In the genomic region with DNA sequence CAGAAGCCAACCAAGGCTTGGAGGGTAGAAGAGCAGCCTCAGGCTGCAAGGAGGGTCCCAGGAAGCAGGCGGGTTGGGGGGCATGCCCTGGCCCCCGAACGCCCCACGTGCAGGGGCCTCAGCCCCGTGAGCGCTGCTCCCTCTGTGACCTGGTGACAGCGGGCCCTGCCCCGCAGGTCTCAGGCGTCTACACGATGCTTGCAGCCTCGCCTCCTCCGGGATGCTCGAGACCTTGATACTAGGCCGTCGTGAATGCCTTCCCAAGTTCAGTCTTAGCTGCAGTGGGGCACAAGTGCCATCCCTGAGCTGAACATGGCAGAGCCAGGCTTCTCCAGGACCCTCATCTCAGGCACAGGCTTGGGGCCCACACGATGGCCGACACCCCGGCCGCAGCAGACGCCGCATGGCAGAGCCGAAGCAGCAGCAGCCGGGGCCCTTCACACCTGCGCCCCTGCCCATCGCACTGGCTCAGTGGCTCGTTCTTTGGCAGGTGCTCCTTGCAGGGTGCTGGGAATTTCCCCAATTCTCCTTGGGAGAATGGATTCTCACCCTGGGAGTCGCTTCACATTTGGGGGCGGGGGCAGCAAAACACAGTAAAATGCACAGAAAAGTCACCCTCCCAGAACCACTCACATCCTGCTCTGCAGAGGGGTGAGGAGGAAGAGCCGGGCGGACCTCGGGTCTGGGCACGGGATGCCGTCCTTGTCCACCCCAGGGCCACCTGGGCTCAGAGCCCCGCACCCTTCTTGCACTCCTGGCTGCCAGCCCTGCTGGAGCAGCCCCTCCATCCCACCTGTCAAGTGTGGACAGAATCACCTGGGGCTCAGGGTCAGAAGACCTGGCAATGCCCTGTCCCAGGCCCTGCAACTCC, we compare ENCODE assay signal across 22 cellular contexts.
DNase-seq lines count a peak whose midpoint lies in the region; ATAC-seq and TF ChIP-seq lines count a peak whose summit lies in the region.
"Had no signal": no experiment of that assay in that cellular context is flagged by ENCODE, and none has a peak within 500 bp of the region (broad histone marks: within the 10 kb centered on the region; RNA-seq: fewer than 3 reads in every experiment).

No MANE protein-coding gene starts in this region.

- H3K4me1 ChIP-seq in Peyer's patch (peaks cover 0 to 5% (median 0%) of the 10 kb centered on the region in 4 donors), prostate gland (replicated peaks) (peaks cover 6% of the 10 kb centered on the region)
- H3K4me1 ChIP-seq: adrenal gland, SJSA1 had no signal

- no peak overlapping the region for H3K27ac Mint-ChIP-seq in CD14-positive monocyte
- H3K27ac Mint-ChIP-seq: activated B cell treated with CpG ODN at 0.5 μM for 24 hours; activated CD8-positive, alpha-beta T cell treated with anti-CD3 and anti-CD28 coated beads for 36 hours; T-helper 17 cell had no signal

- WGBS in prostate gland = 93% methylated on average over 26 of the region's 34 CpGs

- H3K27me3 ChIP-seq in Peyer's patch (no peaks in the 10 kb centered on the region), prostate gland (replicated peaks; ENCODE audit: insufficient read depth) (no peaks in the 10 kb centered on the region)
- H3K27me3 ChIP-seq: adrenal gland, cardiac muscle cell, esophagus muscularis mucosa, gastroesophageal sphincter, MG63, pancreas, SJSA1 had no signal

- H3K27ac ChIP-seq in Peyer's patch = no peak overlapping the region
- no peak overlapping the region for H3K27ac ChIP-seq in prostate gland
- H3K27ac ChIP-seq: adrenal gland, cardiac muscle cell, esophagus muscularis mucosa, gastroesophageal sphincter, HL-60, pancreas, SJSA1 had no signal

- H3K36me3 ChIP-seq in Peyer's patch (no peaks in the 10 kb centered on the region), prostate gland (no peaks in the 10 kb centered on the region)
- H3K36me3 ChIP-seq: adrenal gland, cardiac muscle cell, esophagus muscularis mucosa, gastroesophageal sphincter, MG63, pancreas, SJSA1 had no signal

- peaks cover 3 to 6% (median 6%) of the 10 kb centered on the region in 3 donors for H3K27me3 Mint-ChIP-seq in CD14-positive monocyte (ENCODE audit: low read depth in 3 of 3)
- H3K27me3 Mint-ChIP-seq: activated CD8-positive, alpha-beta T cell treated with anti-CD3 and anti-CD28 coated beads for 36 hours had no signal

- H3K4me3 ChIP-seq in Peyer's patch (no peak overlapping the region), prostate gland (no peak overlapping the region)
- H3K4me3 ChIP-seq: adrenal gland, cardiac muscle cell, esophagus muscularis mucosa, gastroesophageal sphincter, MG63, pancreas, SJSA1, smooth muscle cell had no signal

- TF ChIP-seq CTCF in CD14-positive monocyte (IDR thresholded peaks at IDR 0.05) = no peak
- TF ChIP-seq CTCF in Peyer's patch (IDR thresholded peaks at IDR 0.05) = no peak
- TF ChIP-seq CTCF in prostate gland (IDR thresholded peaks at IDR 0.05) = no peak

- H3K9me3 ChIP-seq in Peyer's patch (no peaks in the 10 kb centered on the region), prostate gland (no peaks in the 10 kb centered on the region)
- H3K9me3 ChIP-seq: adrenal gland, esophagus muscularis mucosa, gastroesophageal sphincter, MG63, pancreas had no signal

- TF ChIP-seq POLR2A in Peyer's patch (IDR thresholded peaks at IDR 0.05) = no peak
- TF ChIP-seq POLR2A in prostate gland (IDR thresholded peaks at IDR 0.05) = no peak

- H3K9me3 Mint-ChIP-seq in CD14-positive monocyte = peaks cover 0 to 2% (median 0%) of the 10 kb centered on the region in 7 donors
- H3K9me3 Mint-ChIP-seq: activated B cell treated with CpG ODN at 0.5 μM for 24 hours; activated CD8-positive, alpha-beta T cell treated with anti-CD3 and anti-CD28 coated beads for 36 hours had no signal

- no peaks in the 10 kb centered on the region for H3K36me3 Mint-ChIP-seq in CD14-positive monocyte

- H3K4me1 Mint-ChIP-seq in CD14-positive monocyte = no peaks in the 10 kb centered on the region
- H3K4me1 Mint-ChIP-seq: T-helper 17 cell had no signal

- ATAC-seq in left lobe of liver (no peak), GM21528 (IDR thresholded peaks at IDR 0.05; ENCODE audit: low FRiP score, unreplicated experiment) (no peak)
- ATAC-seq: activated CD8-positive, alpha-beta T cell treated with anti-CD3 and anti-CD28 coated beads for 36 hours; T-helper 17 cell had no signal

- peak; percentile 34 for DNase-seq in CD14-positive monocyte (ENCODE audit: low spot score)
- DNase-seq in Peyer's patch = peak; percentile 10 to 34 (median 27)
- DNase-seq in left lobe of liver (ENCODE audit: low spot score) = peak; percentile 46
- DNase-seq in stimulated activated CD8-positive, alpha-beta memory T cell treated with anti-CD3 and anti-CD28 coated beads, Interleukin-4, amount 100 ng/mL, for 48 hours = peak; percentile 12
- DNase-seq in prostate gland (ENCODE audit: low spot score) = no peak
- DNase-seq in NCI-H2107 treated with DMSO at 0.1 percent for 48 hours (lab: John Stamatoyannopoulos, UW; ENCODE audit: unreplicated experiment) = no peak
- DNase-seq: activated B cell treated with CpG ODN at 0.5 μM for 24 hours; activated CD8-positive, alpha-beta T cell treated with anti-CD3 and anti-CD28 coated beads for 36 hours; IMR-90; NCI-H2171; stimulated activated CD4-positive, alpha-beta T cell treated with anti-CD3 and anti-CD28 coated beads, Interleukin-4, amount 100 ng/mL, for 4 hours; T-helper 17 cell had no signal

- intact Hi-C loops in CD14-positive monocyte (cut with micrococcal nuclease) = no loop called here
- intact Hi-C loops in prostate gland (cut with DNase I) = no loop called here

- H3K4me3 Mint-ChIP-seq in CD14-positive monocyte = no peak overlapping the region
- H3K4me3 Mint-ChIP-seq: activated B cell treated with CpG ODN at 0.5 μM for 24 hours; activated CD8-positive, alpha-beta T cell treated with anti-CD3 and anti-CD28 coated beads for 36 hours; T-helper 17 cell had no signal

Comparison
In these comparisons a context has a peak if more than half of its experiments do, and no peak if none do; other contexts are left out.
1. DNase-seq: peak in CD14-positive monocyte (single experiment), Peyer's patch (3 of 3), left lobe of liver (single experiment) and stimulated activated CD8-positive, alpha-beta memory T cell treated with anti-CD3 and anti-CD28 coated beads, Interleukin-4, amount 100 ng/mL, for 48 hours (single experiment); none in prostate gland (single experiment) and NCI-H2107 treated with DMSO at 0.1 percent for 48 hours (single experiment).